ENCODE assay signal across 17 cellular contexts in the genomic region with DNA sequence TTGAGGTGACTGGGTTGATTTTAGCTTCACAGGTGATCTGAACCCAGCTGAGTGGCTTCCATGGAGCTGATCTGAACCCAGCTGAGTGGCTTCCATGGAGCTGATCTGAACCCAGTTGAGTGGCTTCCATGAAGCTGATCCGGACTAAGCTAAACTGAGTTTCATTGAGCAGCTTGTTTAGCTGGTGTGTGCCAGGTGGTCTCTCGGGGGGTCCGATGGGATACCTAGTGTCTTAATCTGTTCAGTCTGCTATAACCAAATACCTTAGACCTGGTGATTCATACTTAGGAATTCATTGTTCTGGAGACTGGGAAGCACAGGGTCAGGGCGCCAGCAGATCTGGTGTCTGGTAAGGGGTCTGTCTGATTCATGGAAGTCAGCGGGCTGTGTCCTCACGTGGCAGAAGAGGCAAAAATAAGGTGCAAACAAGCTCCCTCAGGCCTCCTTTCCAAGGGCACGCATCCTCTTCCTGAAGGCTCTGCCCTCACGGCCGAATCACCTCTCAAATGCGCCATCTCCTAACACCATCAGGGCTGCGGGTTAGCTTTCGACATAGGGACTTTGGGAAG. TPM values are rescaled to one million over a fixed set of nuclear protein-coding genes. Genes with fewer than 3 reads are reported as not detected.
DNase-seq lines count a peak whose midpoint lies in the region; ATAC-seq, FAIRE-seq and TF ChIP-seq lines count a peak whose summit lies in the region.
"Had no signal": no experiment of that assay in that cellular context is flagged by ENCODE, and none has a peak within 500 bp of the region (broad histone marks: within the 10 kb centered on the region; RNA-seq: fewer than 3 reads in every experiment).

No MANE protein-coding gene starts in this region.

- in situ Hi-C loops in IMR-90 (cut with MboI; ENCODE audit: low sequenced_read_pairs), result no loop called here
- in situ Hi-C loops in K562 (cut with MboI), result no loop called here

- H3K9me3 ChIP-seq in BLaER1 (peaks cover 27% of the 10 kb centered on the region), IMR-90 (ENCODE audit: control insufficient read depth, insufficient read depth, low read length) (peaks cover 1% of the 10 kb centered on the region; the same call in 1 of the 2 replicates), K562 (replicated peaks; ENCODE audit: control insufficient read depth, insufficient read depth, low read depth, low read length) (no peaks in the 10 kb centered on the region), mesodermal cell (ENCODE audit: control insufficient read depth, low read length) (peaks cover 3% of the 10 kb centered on the region)
- H3K9me3 ChIP-seq: breast epithelium had no signal

- no peak for TF ChIP-seq POLR2A in IMR-90 (IDR thresholded peaks at IDR 0.05; ENCODE audit: low read depth, low read length)
- no peak for TF ChIP-seq POLR2A in K562 (conservative IDR thresholded peaks at IDR 0.05)

- DNase-seq in IMR-90 (peak; percentile 32), K562 (ENCODE audit: extremely low read depth in 1 of 4, low spot score in 3 of 4) (no peak), NCI-H2171 (lab: John Stamatoyannopoulos, UW) (no peak)
- DNase-seq: activated gamma-delta T cell treated with Interleukin-2 at 50 U/mL for 16 hours; effector CD8-positive, alpha-beta T cell; KG1; mesendoderm; NCI-H1417; stimulated activated CD4-positive, alpha-beta T cell treated with anti-CD3 and anti-CD28 coated beads, Interleukin-4, amount 100 ng/mL, for 24 hours had no signal

- peak; percentile 40 for FAIRE-seq in K562 (lab: Jason Lieb, UNC)

- 90% methylated on average over 2 of the region's 12 CpGs; no CpG with 5 or more reads in 1 of the 2 experiments for WGBS in IMR-90 (ENCODE audit: extremely low coverage in 2 of 2, insufficient read length in 1 of 2), 2 experiments
- 46% methylated on average over 11 of the region's 12 CpGs for WGBS in K562 (ENCODE audit: insufficient coverage, low coverage, missing lambda C conversion rate)
- 88 to 89% methylated on average over 9 to 10 of the region's 12 CpGs for WGBS in mesodermal cell (ENCODE audit: insufficient coverage in 2 of 2), 2 experiments

- H3K27me3 ChIP-seq in BLaER1, result no peaks in the 10 kb centered on the region
- H3K27me3 ChIP-seq in IMR-90 (ENCODE audit: control insufficient read depth, insufficient read depth, low read length), result peaks cover 29% of the 10 kb centered on the region; the same call in 1 of the 2 replicates
- no peaks in the 10 kb centered on the region; a peak in 1 of 5 replicates for H3K27me3 ChIP-seq in K562 (ENCODE audit: control insufficient read depth in 2 of 2, insufficient read depth in 2 of 2, low read length in 2 of 2)
- H3K27me3 ChIP-seq: breast epithelium had no signal

- no peak overlapping the region; the same call in 1 of the 2 replicates for H3K14ac ChIP-seq in IMR-90 (replicated peaks; ENCODE audit: low read depth, low read length)

- H2AFZ ChIP-seq in IMR-90 (replicated peaks; ENCODE audit: low read length, poor library complexity) (no peak overlapping the region), K562 (ENCODE audit: low read depth, low read length) (peak overlapping the region; percentile 20; the same call in 1 of the 2 replicates)

- no peak for TF ChIP-seq EP300 in K562 (IDR thresholded peaks at IDR 0.05; ENCODE audit: low read length)

- intact Hi-C loops in IMR-90 (cut with micrococcal nuclease), result no loop called here
- intact Hi-C loops in K562 (cut with micrococcal nuclease), result no loop called here

- no peaks in the 10 kb centered on the region for H3K79me2 ChIP-seq in K562 (ENCODE audit: control insufficient read depth, insufficient read depth, low read length)

- BruUV-seq in IMR-90 (replicated peaks; lab: Mats Ljungman, UMichigan) (no TSS peak), K562 (replicated peaks; lab: Mats Ljungman, UMichigan) (no TSS peak)

- CTCF ChIA-PET in IMR-90 (lab: Yijun Ruan, JAX) (no interaction called here), K562 (lab: Yijun Ruan, JAX; ENCODE audit: low intra/inter-chr PET ratio) (no interaction called here)

- H3K4me3 ChIP-seq in BLaER1, result no peak overlapping the region
- H3K4me3 ChIP-seq in IMR-90 (ENCODE audit: insufficient read depth, low read depth, low read length), result no peak overlapping the region
- no peak overlapping the region for H3K4me3 ChIP-seq in K562
- no peak overlapping the region for H3K4me3 ChIP-seq in mesodermal cell (ENCODE audit: extremely low read depth, insufficient read depth, low read length, poor library complexity, severe bottlenecking)
- H3K4me3 ChIP-seq: breast epithelium had no signal

- H2BK20ac ChIP-seq in IMR-90 (ENCODE audit: low read depth, low read length), result no peak overlapping the region

- dilution Hi-C loops in IMR-90 (cut with HindIII; ENCODE audit: low sequenced_read_pairs, unreplicated experiment), result no loop called here

- TF ChIP-seq RAD21 in IMR-90 (IDR thresholded peaks at IDR 0.05; ENCODE audit: low read length), result no peak
- TF ChIP-seq RAD21 in K562 (CRISPR knock-in tag; conservative IDR thresholded peaks at IDR 0.05 in 1 of 2, IDR thresholded peaks at IDR 0.05 in 1 of 2), result no peak

- no peaks in the 10 kb centered on the region for H3K36me3 ChIP-seq in BLaER1
- H3K36me3 ChIP-seq in IMR-90 (ENCODE audit: control insufficient read depth, insufficient read depth, low read length), result no peaks in the 10 kb centered on the region
- no peaks in the 10 kb centered on the region for H3K36me3 ChIP-seq in K562 (ENCODE audit: control insufficient read depth, insufficient read depth, low read length)
- H3K36me3 ChIP-seq in mesodermal cell (ENCODE audit: control insufficient read depth, insufficient read depth, low read length), result no peaks in the 10 kb centered on the region
- H3K36me3 ChIP-seq: breast epithelium had no signal

- POLR2A ChIA-PET in IMR-90 (lab: Charles Lee; ENCODE audit: unreplicated experiment), result no interaction called here
- POLR2A ChIA-PET in K562 (lab: Yijun Ruan, JAX), result interaction anchor here (0.7 to 1.6 kb wide), 3 partner anchors 11 to 29 kb away, joined by 3 to 5 read pairs (median 3); no protein-coding TSS in a partner anchor

- ATAC-seq in IMR-90 (ENCODE audit: low read depth), result no peak
- no peak for ATAC-seq in K562
- ATAC-seq in GM21737 (IDR thresholded peaks at IDR 0.05; ENCODE audit: unreplicated experiment), result no peak
- no peak for ATAC-seq in GM21786 (IDR thresholded peaks at IDR 0.05; ENCODE audit: unreplicated experiment)
- no peak for ATAC-seq in HG02981 (IDR thresholded peaks at IDR 0.05; ENCODE audit: unreplicated experiment)
- ATAC-seq: sciatic nerve, WTC11 had no signal

- no peaks in the 10 kb centered on the region for H3K79me1 ChIP-seq in IMR-90 (ENCODE audit: low read depth in 1 of 2, low read length in 2 of 2)

- H3K4ac ChIP-seq in IMR-90 (ENCODE audit: low read depth, low read length), result no peak overlapping the region

- no peaks in the 10 kb centered on the region for H4K20me1 ChIP-seq in BLaER1
- H4K20me1 ChIP-seq in IMR-90 (ENCODE audit: insufficient read depth, low read length), result no peaks in the 10 kb centered on the region
- no peaks in the 10 kb centered on the region for H4K20me1 ChIP-seq in K562 (replicated peaks; ENCODE audit: control insufficient read depth, insufficient read depth, low read length)

- no peak overlapping the region for H2AK9ac ChIP-seq in IMR-90 (replicated peaks; ENCODE audit: low read depth, low read length, poor library complexity)

- H2BK5ac ChIP-seq in IMR-90 (ENCODE audit: low read depth, low read length, poor library complexity, severe bottlenecking), result no peak overlapping the region

- H3K23ac ChIP-seq in IMR-90 (ENCODE audit: low read depth, low read length), result no peak overlapping the region

- H3K4me2 ChIP-seq in BLaER1, result 0 out of 2 replicates have a peak overlapping the region, but pooled peaks have one; percentile 13
- H3K4me2 ChIP-seq in IMR-90 (ENCODE audit: low read depth, low read length), result no peak overlapping the region
- no peak overlapping the region for H3K4me2 ChIP-seq in K562 (ENCODE audit: insufficient read depth, low read length)

- H4K8ac ChIP-seq in IMR-90 (ENCODE audit: low read depth in 2 of 2, low read length in 2 of 2), result no peak overlapping the region

- 0 out of 2 replicates have a peak overlapping the region, but pooled peaks have one; percentile 14 for H2AK5ac ChIP-seq in IMR-90 (ENCODE audit: low read depth, low read length)

- H3K9me1 ChIP-seq in IMR-90 (ENCODE audit: insufficient read depth, low read length), result no peaks in the 10 kb centered on the region
- H3K9me1 ChIP-seq in K562 (ENCODE audit: control insufficient read depth, insufficient read depth, low read length), result no peaks in the 10 kb centered on the region

- no peak overlapping the region for H4K5ac ChIP-seq in IMR-90 (ENCODE audit: low read depth, low read length)

- H3K18ac ChIP-seq in IMR-90 (ENCODE audit: low read depth, low read length), result no peak overlapping the region

- H3K27ac ChIP-seq in BLaER1 (no peak overlapping the region), IMR-90 (ENCODE audit: insufficient read depth, low read length) (no peak overlapping the region), K562 (ENCODE audit: extremely low read depth, low read depth, low read length) (no peak overlapping the region), mesodermal cell (ENCODE audit: low read depth, low read length, severe bottlenecking) (peak overlapping the region; percentile 66)
- H3K27ac ChIP-seq: breast epithelium had no signal

- no peak overlapping the region for H4K91ac ChIP-seq in IMR-90 (ENCODE audit: insufficient read depth, low read depth, low read length)

- peaks cover 19% of the 10 kb centered on the region for H3K4me1 ChIP-seq in BLaER1
- H3K4me1 ChIP-seq in IMR-90 (ENCODE audit: control insufficient read depth, insufficient read depth, low read length), result no peaks in the 10 kb centered on the region
- peaks cover 21 to 32% of the 10 kb centered on the region in 2 experiments; a peak in 4 of 5 replicates for H3K4me1 ChIP-seq in K562 (replicated peaks in 1 of 2; ENCODE audit: control insufficient read depth in 2 of 2, insufficient read depth in 2 of 2, low read length in 2 of 2)
- H3K4me1 ChIP-seq in mesodermal cell (ENCODE audit: control insufficient read depth, insufficient read depth, low read length, poor library complexity, severe bottlenecking), result peaks cover 6% of the 10 kb centered on the region
- H3K4me1 ChIP-seq: breast epithelium had no signal

- no peak overlapping the region for H2BK120ac ChIP-seq in IMR-90 (ENCODE audit: low read depth, low read length)

- H3K9ac ChIP-seq in BLaER1 (no peak overlapping the region), IMR-90 (ENCODE audit: low read depth, low read length) (no peak overlapping the region), K562 (ENCODE audit: insufficient read depth in 1 of 2, low read depth in 2 of 2, low read length in 2 of 2) (no peak overlapping the region; a peak in 1 of 4 replicates)

- H2BK15ac ChIP-seq in IMR-90 (ENCODE audit: low read depth, low read length), result no peak overlapping the region

- no peak overlapping the region for H3K56ac ChIP-seq in IMR-90 (ENCODE audit: extremely low read depth, insufficient read depth, low read length)

- no peak for TF ChIP-seq CTCF in IMR-90 (conservative IDR thresholded peaks at IDR 0.05; ENCODE audit: low read depth, low read length)
- TF ChIP-seq CTCF in K562 (IDR thresholded peaks at IDR 0.05 in 2 of 3, conservative IDR thresholded peaks at IDR 0.05 in 1 of 3; ENCODE audit: insufficient read depth in 2 of 3, low read depth in 1 of 3, low read length in 3 of 3), result no peak

RNA-seq across cellular contexts. Expression of gene KCNQ1OT1, which starts 52.5 kb away (rescaled TPM):
- 1.9 and 2.0 TPM in 2 replicates for total RNA-seq in IMR-90 (2012; rRNA removed)
- polyA plus RNA-seq in IMR-90 (2012; rRNA removed), result 0.11 and 0.14 TPM in 2 replicates
- under 0.01 TPM in 2 replicates for polyA plus RNA-seq in IMR-90 (2012; cell fraction: cytosol; rRNA removed)
- 0.57 and 1.3 TPM in 2 replicates for polyA plus RNA-seq in IMR-90 (2012; cell fraction: nucleus; rRNA removed; ENCODE audit: low replicate concordance)
- total RNA-seq in K562 (2011; cell fraction: chromatin; rRNA removed; ENCODE audit: low replicate concordance), result 32.7 and 48.2 TPM in 2 replicates
- 15.8 and 20.9 TPM in 2 replicates for total RNA-seq in K562 (2011; cell fraction: nucleolus; rRNA removed)
- 36.4 and 61.6 TPM in 2 replicates for total RNA-seq in K562 (2011; cell fraction: nucleoplasm; rRNA removed)
- total RNA-seq in K562 (2014; rRNA removed), result 1.2 and 1.3 TPM in 2 replicates
- 2.0 TPM in 2 replicates for total RNA-seq in K562 (2014; rRNA removed; fragmentation: Illumina TruSeq; extraction: Trizol)
- total RNA-seq in K562 (2015; rRNA removed; fragmentation: Illumina TruSeq; extraction: Trizol), result 2.2 and 2.3 TPM in 2 replicates
- 1.4 and 1.7 TPM in 2 replicates for total RNA-seq in K562 (2021)
- 0.74 and 0.92 TPM in 2 replicates for polyA plus RNA-seq in K562 (2011; rRNA removed)
- 0.06 and 0.15 TPM in 2 replicates for polyA plus RNA-seq in K562 (2011; cell fraction: cytosol; rRNA removed)
- polyA plus RNA-seq in K562 (2011; cell fraction: nucleus; rRNA removed), result 5.9 and 6.5 TPM in 2 replicates
- 0.38 and 0.66 TPM in 2 replicates for polyA plus RNA-seq in K562 (2012)
- polyA plus RNA-seq in K562 (2014; fragmentation: Illumina TruSeq; extraction: Trizol), result 0.48 and 0.51 TPM in 2 replicates
- polyA plus RNA-seq in K562 (2014; fragmentation: Nextera tagmentation; extraction: Ambion mirVana), result under 1 TPM; 0.04 to 0.17 TPM
- polyA plus RNA-seq in K562 (2014; rRNA removed), result 0.50 and 0.64 TPM in 2 replicates
- polyA minus RNA-seq in K562 (2011; rRNA and poly(A)+ RNA removed), result 7.7 and 12.9 TPM in 2 replicates
- 0.48 and 1.0 TPM in 2 replicates for polyA minus RNA-seq in K562 (2011; cell fraction: cytosol; rRNA and poly(A)+ RNA removed)
- polyA minus RNA-seq in K562 (2011; cell fraction: nucleus; rRNA and poly(A)+ RNA removed), result 15.9 and 28.0 TPM in 2 replicates
- 0.74 TPM for polyA plus RNA-seq in mesodermal cell (2013, experiment 1 of 2)
- polyA plus RNA-seq in mesodermal cell (2013, experiment 2 of 2), result 0.76 TPM
